In genomic region chr12:121955258-121956040, GRCh38 we compare ENCODE assay signal across 8 cellular contexts. TPM values are rescaled to one million over a fixed set of nuclear protein-coding genes. Genes with fewer than 3 reads are reported as not detected.
DNase-seq lines count a peak whose midpoint lies in the region; ATAC-seq and TF ChIP-seq lines count a peak whose summit lies in the region.

No MANE protein-coding gene starts in this region.

- H3K36me3 Mint-ChIP-seq in endothelial cell (ENCODE audit: low read depth, unreplicated experiment) (no peaks in the 10 kb centered on the region), T-cell (no peaks in the 10 kb centered on the region)

- peak overlapping the region; percentile 10 for H3K4me2 ChIP-seq in osteoblast (ENCODE audit: insufficient read depth, low read length)

- H3K4me3 Mint-ChIP-seq in endothelial cell (ENCODE audit: unreplicated experiment) (no peak overlapping the region), T-cell (no peak overlapping the region)

- no peak overlapping the region for H3K27ac ChIP-seq in osteoblast (ENCODE audit: low read depth, low read length)

- peak overlapping the region; percentile 27 for H3K4me3 ChIP-seq in osteoblast (ENCODE audit: insufficient read depth, low read length)

- no peaks in the 10 kb centered on the region for H3K27me3 ChIP-seq in osteoblast (ENCODE audit: insufficient read depth, low read length)

- POLR2A ChIA-PET in T-cell (lab: Charles Lee), result interaction anchor here in 1 of 2 donors (0.7 kb wide), 1 partner anchor 319 kb away, joined by 4 read pairs; no protein-coding TSS in a partner anchor

- DNase-seq in EL (peak; percentile 25), NCI-H82 (lab: John Stamatoyannopoulos, UW) (peak; percentile 73), endothelial cell (ENCODE audit: low spot score) (no peak), osteoblast (ENCODE audit: insufficient read length, low spot score, missing footprints) (no peak), putamen (ENCODE audit: low spot score) (no peak), T-cell (no peak)
- no peak for DNase-seq in activated CD8-positive, alpha-beta memory T cell treated with anti-CD3 and anti-CD28 coated beads for 24 hours

- H3K9me3 Mint-ChIP-seq in endothelial cell (ENCODE audit: unreplicated experiment) (no peaks in the 10 kb centered on the region), T-cell (no peaks in the 10 kb centered on the region)

- H3K27ac Mint-ChIP-seq in endothelial cell (ENCODE audit: unreplicated experiment), result no peak overlapping the region
- no peak overlapping the region for H3K27ac Mint-ChIP-seq in T-cell

- H2AFZ ChIP-seq in osteoblast (ENCODE audit: low read length), result no peak overlapping the region

- no peaks in the 10 kb centered on the region for H3K79me2 ChIP-seq in osteoblast (ENCODE audit: insufficient read depth, low read length)

- TF ChIP-seq CTCF in endothelial cell (IDR thresholded peaks at IDR 0.05; ENCODE audit: unreplicated experiment) (peak; percentile 58), osteoblast (IDR thresholded peaks at IDR 0.05; ENCODE audit: extremely low read depth, low read depth, low read length) (peak; percentile 74)

- no peaks in the 10 kb centered on the region for H3K4me1 Mint-ChIP-seq in endothelial cell (ENCODE audit: unreplicated experiment)
- no peaks in the 10 kb centered on the region for H3K4me1 Mint-ChIP-seq in T-cell

- no peaks in the 10 kb centered on the region for H4K20me1 ChIP-seq in osteoblast (ENCODE audit: insufficient read depth, low read length)

- CTCF ChIA-PET in T-cell (lab: Charles Lee), result no interaction called here

- H3K4me1 ChIP-seq in osteoblast (ENCODE audit: insufficient read depth, low read length), result peaks cover 6% of the 10 kb centered on the region

- no peak for ATAC-seq in GM21786 (IDR thresholded peaks at IDR 0.05; ENCODE audit: unreplicated experiment)
- ATAC-seq in T-cell (replicated peaks in 1 of 4), result no peak

- H3K36me3 ChIP-seq in osteoblast (ENCODE audit: insufficient read depth, low read length), result peaks cover 12% of the 10 kb centered on the region

- H3K27me3 Mint-ChIP-seq in endothelial cell (ENCODE audit: unreplicated experiment) (no peaks in the 10 kb centered on the region), T-cell (no peaks in the 10 kb centered on the region)

- H3K9me3 ChIP-seq in osteoblast (ENCODE audit: low read depth, low read length), result no peaks in the 10 kb centered on the region

RNA-seq across cellular contexts. Expression of gene CFAP251, which starts 37.1 kb away (rescaled TPM):
- total RNA-seq in endothelial cell (ENCODE audit: unreplicated experiment) (0.80 TPM), osteoblast (4.3 and 7.4 TPM in 2 replicates), T-cell (under 1 TPM; 0.50 to 0.61 (median 0.57) TPM)

Comparison
In these comparisons a context has a peak if more than half of its experiments do, and no peak if none do; other contexts are left out.
1. DNase-seq: peak in EL (single experiment) and NCI-H82 (single experiment); none in endothelial cell (single experiment), osteoblast (single experiment), putamen (single experiment), activated CD8-positive, alpha-beta memory T cell treated with anti-CD3 and anti-CD28 coated beads for 24 hours (single experiment) and T-cell (0 of 34).